ENCODE assay signal across 28 cellular contexts in genomic region chr1:113769599-113769970, GRCh38. TPM values are rescaled to one million over a fixed set of nuclear protein-coding genes. Genes with fewer than 3 reads are reported as not detected.
A peak's percentile ranks its signal among the peaks of the same experiment; 100 is the strongest.
DNase-seq lines count a peak whose midpoint lies in the region; ATAC-seq, FAIRE-seq and TF ChIP-seq lines count a peak whose summit lies in the region.
"Had no signal": no experiment of that assay in that cellular context is flagged by ENCODE, and none has a peak within 500 bp of the region (broad histone marks: within the 10 kb centered on the region; RNA-seq: fewer than 3 reads in every experiment).

No MANE protein-coding gene starts in this region.

- FAIRE-seq in urothelium cell line (lab: Jason Lieb, UNC): no peak
- FAIRE-seq: endothelial cell of umbilical vein, keratinocyte had no signal

- H3K9me3 ChIP-seq in iPS-20b (ENCODE audit: insufficient read depth, low read depth, low read length) (no peaks in the 10 kb centered on the region), aorta (ENCODE audit: control insufficient read depth, low read length) (no peaks in the 10 kb centered on the region)
- H3K9me3 ChIP-seq: Caco-2, MG63 had no signal

- H3K4me1 Mint-ChIP-seq in natural killer cell: peaks cover 20 to 25% of the 10 kb centered on the region in 2 donors
- H3K4me1 Mint-ChIP-seq in natural killer cell treated with Interleukin-12 subunit alpha and Interleukin-12 subunit beta and Interleukin-15 and Interleukin-18, amount 100 ng/mL, for 72 hours (ENCODE audit: low read depth in 2 of 2): peaks cover 5 to 23% of the 10 kb centered on the region in 2 donors
- peaks cover 42% of the 10 kb centered on the region for H3K4me1 Mint-ChIP-seq in activated T-helper 17 cell treated with anti-CD3 and anti-CD28 coated beads, Interleukin-2, amount 50 U/mL, for 72 hours
- H3K4me1 Mint-ChIP-seq in stimulated activated memory B cell treated with anti-CD40 and anti-IgM and Interleukin-4, amounts not matched to agents 10 μg/mL and 1 μg/mL and 100 μg/mL, for 72 hours: peaks cover 26% of the 10 kb centered on the region
- H3K4me1 Mint-ChIP-seq: mesothelial cell of epicardium, nephron progenitor cell had no signal

- peaks cover 52% of the 10 kb centered on the region for H3K4me1 ChIP-seq in iPS-20b (ENCODE audit: insufficient read depth, low read length)
- H3K4me1 ChIP-seq in aorta (ENCODE audit: control insufficient read depth in 1 of 2, insufficient read depth in 2 of 2, low read length in 2 of 2): no peaks in the 10 kb centered on the region
- H3K4me1 ChIP-seq: Caco-2 had no signal

- TF ChIP-seq CTCF in natural killer cell (IDR thresholded peaks at IDR 0.05): no peak

- peak overlapping the region; percentile 16 to 63 for H3K27ac Mint-ChIP-seq in natural killer cell
- H3K27ac Mint-ChIP-seq in natural killer cell treated with Interleukin-12 subunit alpha and Interleukin-12 subunit beta and Interleukin-15 and Interleukin-18, amount 100 ng/mL, for 72 hours: peak overlapping the region in 1 of 2 donors; percentile 51
- peak overlapping the region; percentile 1 for H3K27ac Mint-ChIP-seq in activated T-helper 17 cell treated with anti-CD3 and anti-CD28 coated beads, Interleukin-2, amount 50 U/mL, for 72 hours
- H3K27ac Mint-ChIP-seq in stimulated activated memory B cell treated with anti-CD40 and anti-IgM and Interleukin-4, amounts not matched to agents 10 μg/mL and 1 μg/mL and 100 μg/mL, for 72 hours: peak overlapping the region; percentile 40
- H3K27ac Mint-ChIP-seq: B cell, mesothelial cell of epicardium, type B pancreatic cell had no signal

- H3K36me3 Mint-ChIP-seq in natural killer cell: peaks cover 7% of the 10 kb centered on the region
- H3K36me3 Mint-ChIP-seq in natural killer cell treated with Interleukin-12 subunit alpha and Interleukin-12 subunit beta and Interleukin-15 and Interleukin-18, amount 100 ng/mL, for 72 hours: peaks cover 27% of the 10 kb centered on the region
- H3K36me3 Mint-ChIP-seq in activated T-helper 17 cell treated with anti-CD3 and anti-CD28 coated beads, Interleukin-2, amount 50 U/mL, for 72 hours (ENCODE audit: low read depth): peaks cover 93% of the 10 kb centered on the region
- peaks cover 48% of the 10 kb centered on the region for H3K36me3 Mint-ChIP-seq in stimulated activated memory B cell treated with anti-CD40 and anti-IgM and Interleukin-4, amounts not matched to agents 10 μg/mL and 1 μg/mL and 100 μg/mL, for 72 hours

- H3K4me3 Mint-ChIP-seq in natural killer cell: no peak overlapping the region
- H3K4me3 Mint-ChIP-seq in natural killer cell treated with Interleukin-12 subunit alpha and Interleukin-12 subunit beta and Interleukin-15 and Interleukin-18, amount 100 ng/mL, for 72 hours: no peak overlapping the region
- H3K4me3 Mint-ChIP-seq in activated T-helper 17 cell treated with anti-CD3 and anti-CD28 coated beads, Interleukin-2, amount 50 U/mL, for 72 hours: peak overlapping the region; percentile 12
- no peak overlapping the region for H3K4me3 Mint-ChIP-seq in stimulated activated memory B cell treated with anti-CD40 and anti-IgM and Interleukin-4, amounts not matched to agents 10 μg/mL and 1 μg/mL and 100 μg/mL, for 72 hours
- H3K4me3 Mint-ChIP-seq: activated naive CD4-positive, alpha-beta T cell treated with anti-CD3 and anti-CD28 coated beads, Interleukin-2, amount 10 ng/mL, durations not matched to agents 7 days and 5 days; B cell; dendritic cell treated with granulocyte-macrophage colony-stimulating factor and Interleukin-4, amounts not matched to agents 40 ng/mL and 50 ng/mL, for 4 days; mesothelial cell of epicardium; nephron progenitor cell; type B pancreatic cell had no signal

- peaks cover 41% of the 10 kb centered on the region for H3K36me3 ChIP-seq in iPS-20b (ENCODE audit: insufficient read depth, low read depth, low read length)
- peaks cover 2 to 8% of the 10 kb centered on the region in 2 donors for H3K36me3 ChIP-seq in aorta (ENCODE audit: control insufficient read depth in 1 of 2, insufficient read depth in 2 of 2, low read length in 1 of 2)

- intact Hi-C loops in natural killer cell (cut with micrococcal nuclease): loop anchor here (10.0 kb wide), 1 partner anchor 695 kb away; the partner anchor contains the start of gene LRIG2
- intact Hi-C loops in aorta (cut with DNase I): no loop called here

- no peak for ATAC-seq in natural killer cell
- ATAC-seq in natural killer cell treated with Interleukin-12 subunit alpha and Interleukin-12 subunit beta and Interleukin-15 and Interleukin-18, amount 100 ng/mL, for 72 hours: no peak
- ATAC-seq in activated T-helper 17 cell treated with anti-CD3 and anti-CD28 coated beads, Interleukin-2, amount 50 U/mL, for 72 hours (replicated peaks): no peak
- no peak for ATAC-seq in stimulated activated memory B cell treated with anti-CD40 and anti-IgM and Interleukin-4, amounts not matched to agents 10 μg/mL and 1 μg/mL and 100 μg/mL, for 72 hours
- ATAC-seq in aorta (ENCODE audit: low FRiP score): no peak
- ATAC-seq: activated T-cell treated with anti-CD3 and anti-CD28 coated beads, Interleukin-2, amount 50 U/mL, for 72 hours; right cardiac atrium had no signal

- no peaks in the 10 kb centered on the region for H3K9me3 Mint-ChIP-seq in natural killer cell
- no peaks in the 10 kb centered on the region for H3K9me3 Mint-ChIP-seq in natural killer cell treated with Interleukin-12 subunit alpha and Interleukin-12 subunit beta and Interleukin-15 and Interleukin-18, amount 100 ng/mL, for 72 hours
- no peaks in the 10 kb centered on the region for H3K9me3 Mint-ChIP-seq in activated T-helper 17 cell treated with anti-CD3 and anti-CD28 coated beads, Interleukin-2, amount 50 U/mL, for 72 hours
- H3K9me3 Mint-ChIP-seq in stimulated activated memory B cell treated with anti-CD40 and anti-IgM and Interleukin-4, amounts not matched to agents 10 μg/mL and 1 μg/mL and 100 μg/mL, for 72 hours: no peaks in the 10 kb centered on the region
- H3K9me3 Mint-ChIP-seq: activated naive CD4-positive, alpha-beta T cell treated with anti-CD3 and anti-CD28 coated beads, Interleukin-2, amount 10 ng/mL, durations not matched to agents 7 days and 5 days; activated T-cell treated with anti-CD3 and anti-CD28 coated beads, Interleukin-2, amount 50 U/mL, for 72 hours; dendritic cell treated with granulocyte-macrophage colony-stimulating factor and Interleukin-4, amounts not matched to agents 40 ng/mL and 50 ng/mL, for 4 days; mesothelial cell of epicardium; nephron progenitor cell; type B pancreatic cell had no signal

- DNase-seq in natural killer cell (no peak), aorta (no peak), urothelium cell line (ENCODE audit: low spot score) (no peak)
- no peak for DNase-seq in natural killer cell treated with Interleukin-12 subunit alpha and Interleukin-12 subunit beta and Interleukin-15 and Interleukin-18, amount 100 ng/mL, for 72 hours (ENCODE audit: low spot score)
- DNase-seq in effector CD8-positive, alpha-beta T cell (lab: John Stamatoyannopoulos, UW): no peak
- DNase-seq: activated CD4-positive, alpha-beta T cell treated with anti-CD3 and anti-CD28 coated beads for 4 hours; activated naive CD4-positive, alpha-beta T cell treated with anti-CD3 and anti-CD28 coated beads, Interleukin-2, amount 10 ng/mL, durations not matched to agents 7 days and 5 days; activated T-cell treated with anti-CD3 and anti-CD28 coated beads, Interleukin-2, amount 50 U/mL, for 72 hours; Caco-2; GDM1; HCEC 1CT; MG63; NCI-H1436; NCI-H2107; NCI-H774; nephron progenitor cell; right cardiac atrium; stimulated activated CD4-positive, alpha-beta T cell treated with anti-CD3 and anti-CD28 coated beads, Interleukin-2, amount 100 ng/mL, for 48 hours had no signal

- H3K27ac ChIP-seq in iPS-20b (ENCODE audit: low read length): no peak overlapping the region
- no peak overlapping the region for H3K27ac ChIP-seq in aorta (ENCODE audit: low read depth in 1 of 2, low read length in 2 of 2)
- H3K27ac ChIP-seq: VCaP had no signal

- 0 out of 2 replicates have a peak overlapping the region, but pooled peaks have one; percentile 11 for H3K9ac ChIP-seq in iPS-20b (ENCODE audit: low read depth, low read length)

- H3K27me3 Mint-ChIP-seq in natural killer cell (ENCODE audit: low read depth in 2 of 2): no peaks in the 10 kb centered on the region
- H3K27me3 Mint-ChIP-seq in natural killer cell treated with Interleukin-12 subunit alpha and Interleukin-12 subunit beta and Interleukin-15 and Interleukin-18, amount 100 ng/mL, for 72 hours: no peaks in the 10 kb centered on the region
- no peaks in the 10 kb centered on the region for H3K27me3 Mint-ChIP-seq in activated T-helper 17 cell treated with anti-CD3 and anti-CD28 coated beads, Interleukin-2, amount 50 U/mL, for 72 hours
- H3K27me3 Mint-ChIP-seq in stimulated activated memory B cell treated with anti-CD40 and anti-IgM and Interleukin-4, amounts not matched to agents 10 μg/mL and 1 μg/mL and 100 μg/mL, for 72 hours: no peaks in the 10 kb centered on the region
- H3K27me3 Mint-ChIP-seq: activated naive CD4-positive, alpha-beta T cell treated with anti-CD3 and anti-CD28 coated beads, Interleukin-2, amount 10 ng/mL, durations not matched to agents 7 days and 5 days; B cell; dendritic cell treated with granulocyte-macrophage colony-stimulating factor and Interleukin-4, amounts not matched to agents 40 ng/mL and 50 ng/mL, for 4 days; type B pancreatic cell had no signal

- no peaks in the 10 kb centered on the region for H3K27me3 ChIP-seq in iPS-20b (ENCODE audit: insufficient read depth, low read length)
- H3K27me3 ChIP-seq in aorta (ENCODE audit: control insufficient read depth in 1 of 2, insufficient read depth in 2 of 2, low read length in 1 of 2): no peaks in the 10 kb centered on the region
- H3K27me3 ChIP-seq: MG63 had no signal

- H3K4me3 ChIP-seq in iPS-20b (ENCODE audit: low read length): peak overlapping the region; percentile 33; the same call in 1 of the 2 replicates
- H3K4me3 ChIP-seq in aorta (ENCODE audit: low read length in 2 of 2): no peak overlapping the region
- H3K4me3 ChIP-seq: MG63 had no signal

RNA-seq across cellular contexts. Expression of gene PHTF1, which starts 10.3 kb away (rescaled TPM):
- total RNA-seq in natural killer cell: 10 to 100 TPM; 37.1 to 40.7 (median 40.6) TPM
- 10 to 100 TPM; 29.0 to 44.0 TPM for total RNA-seq in natural killer cell treated with Interleukin-12 subunit alpha and Interleukin-12 subunit beta and Interleukin-15 and Interleukin-18, amount 100 ng/mL, for 72 hours
- total RNA-seq in activated T-helper 17 cell treated with anti-CD3 and anti-CD28 coated beads, Interleukin-2, amount 50 U/mL, for 72 hours: 10 to 100 TPM; 19.5 to 24.8 TPM
- 10 to 100 TPM; 15.0 to 26.3 TPM for total RNA-seq in aorta
- 1 to 10 TPM; 2.8 to 8.7 TPM for polyA plus RNA-seq in aorta

RNA-seq across cellular contexts. Expression of gene RSBN1, which starts 42.7 kb away (rescaled TPM):
- total RNA-seq in natural killer cell: 10 to 100 TPM; 30.1 to 37.9 (median 36.5) TPM
- total RNA-seq in natural killer cell treated with Interleukin-12 subunit alpha and Interleukin-12 subunit beta and Interleukin-15 and Interleukin-18, amount 100 ng/mL, for 72 hours: 10 to 100 TPM; 18.7 to 27.7 TPM
- total RNA-seq in activated T-helper 17 cell treated with anti-CD3 and anti-CD28 coated beads, Interleukin-2, amount 50 U/mL, for 72 hours: 10 to 100 TPM; 22.2 to 47.4 TPM
- total RNA-seq in aorta: 10 to 100 TPM; 17.1 to 22.5 TPM
- polyA plus RNA-seq in aorta: 1 to 10 TPM; 3.6 to 5.2 TPM
